ENCODE assay signal across 8 cellular contexts in the genomic region with DNA sequence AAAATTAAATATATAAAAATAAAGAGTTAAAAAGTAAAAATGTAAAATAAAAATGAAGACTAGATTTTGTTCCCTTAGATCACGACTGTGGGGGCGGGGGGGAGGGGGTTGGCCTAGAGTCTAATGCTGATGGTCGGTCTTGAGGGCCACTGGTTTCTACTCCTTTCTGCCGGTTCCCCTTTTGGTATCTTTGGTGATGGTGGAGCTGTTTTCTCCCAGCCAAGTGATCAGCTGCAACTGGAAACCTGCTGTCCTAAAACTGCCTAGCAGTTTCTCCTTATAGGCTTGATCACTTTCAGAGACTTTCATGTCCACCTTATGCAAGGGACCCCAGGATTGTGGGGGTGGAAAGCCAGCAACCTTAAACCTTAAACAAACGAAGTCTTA. TPM values are rescaled to one million over a fixed set of nuclear protein-coding genes. Genes with fewer than 3 reads are reported as not detected.
DNase-seq lines count a peak whose midpoint lies in the region; ATAC-seq, FAIRE-seq and TF ChIP-seq lines count a peak whose summit lies in the region.

No MANE protein-coding gene starts in this region.

- CTCF ChIA-PET in A673 (lab: Charles Lee) = no interaction called here

- intact Hi-C loops in A673 (cut with micrococcal nuclease; ENCODE audit: unreplicated experiment) = no loop called here
- intact Hi-C loops in ovary (cut with DNase I) = loop anchor here (5.0 to 10.0 kb wide), 5 partner anchors 70 to 110 kb away; a partner anchor contains a TSS

- no peak for FAIRE-seq in GM12892 (lab: Jason Lieb, UNC)

- 11 to 14% (median 12%) methylated on average over 5 of the region's 5 CpGs for WGBS in ovary, 3 donors

- BruUV-seq in A673 (replicated peaks; lab: Mats Ljungman, UMichigan) = no TSS peak

- H3K27me3 ChIP-seq in A673 (replicated peaks; ENCODE audit: insufficient read depth, low read depth, low read length, poor library complexity) (no peaks in the 10 kb centered on the region), ovary (no peaks in the 10 kb centered on the region)

- POLR2A ChIA-PET in A673 (lab: Charles Lee; ENCODE audit: low non-redundant PET) = no interaction called here

- H3K4me3 ChIP-seq in A673 (ENCODE audit: low read depth, low read length, poor library complexity, severe bottlenecking) = peak overlapping the region; percentile 99
- H3K4me3 ChIP-seq in epithelial cell of esophagus (ENCODE audit: low read length) = peak overlapping the region; percentile 97
- H3K4me3 ChIP-seq in ovary = peak overlapping the region; percentile 87

- H3K27ac ChIP-seq in A673 (ENCODE audit: low read depth, low read length, poor library complexity, severe bottlenecking) (no peak overlapping the region), ovary (no peak overlapping the region)

- H3K36me3 ChIP-seq in A673 (ENCODE audit: insufficient read depth, low read length, poor library complexity, severe bottlenecking) (peaks cover 15% of the 10 kb centered on the region), ovary (no peaks in the 10 kb centered on the region)

- ATAC-seq in GM19395 (IDR thresholded peaks at IDR 0.05; ENCODE audit: unreplicated experiment) = no peak

- H3K9me3 ChIP-seq in A673 (ENCODE audit: low read depth, low read length, poor library complexity, severe bottlenecking) (no peaks in the 10 kb centered on the region), ovary (no peaks in the 10 kb centered on the region)

- TF ChIP-seq POLR2A in GM12892 (IDR thresholded peaks at IDR 0.05; ENCODE audit: low read depth, low read length) = no peak
- TF ChIP-seq POLR2A in ovary (IDR thresholded peaks at IDR 0.05) = no peak

- TF ChIP-seq CTCF in A673 (conservative IDR thresholded peaks at IDR 0.05; ENCODE audit: low read depth, low read length) (no peak), epithelial cell of esophagus (IDR thresholded peaks at IDR 0.05; ENCODE audit: insufficient read depth, low read depth, low read length, missing control alignments) (no peak), ovary (IDR thresholded peaks at IDR 0.05) (no peak)

- DNase-seq in A673 (ENCODE audit: low spot score) (no peak), GM12892 (ENCODE audit: insufficient read length) (peak; percentile 28), RKO (ENCODE audit: low spot score) (peak; percentile 40), epithelial cell of esophagus (ENCODE audit: low read depth) (no peak), ovary (no peak), NCI-H2029 (lab: John Stamatoyannopoulos, UW) (no peak)
- DNase-seq in activated naive CD4-positive, alpha-beta T cell treated with Interleukin-2 at 50 U/mL for 16 hours = no peak

- no peak for TF ChIP-seq EP300 in ovary (IDR thresholded peaks at IDR 0.05)

- peaks cover 7% of the 10 kb centered on the region for H3K4me1 ChIP-seq in A673 (ENCODE audit: insufficient read depth, low read length, poor library complexity, severe bottlenecking)
- peaks cover 1% of the 10 kb centered on the region for H3K4me1 ChIP-seq in ovary (ENCODE audit: insufficient read depth)

RNA-seq across cellular contexts. Expression of a gene that starts 1.1 kb away (rescaled TPM):
- total RNA-seq in A673 (2021) (32.0 and 32.4 TPM in 2 replicates), ovary (10 to 100 TPM in 3 of 7 donors, 1 to 10 TPM in 4; 4.4 to 13.5 (median 9.8) TPM)
- 6.5 TPM for polyA plus RNA-seq in GM12892 (2012; ENCODE audit: missing spikeins)
- polyA plus RNA-seq in ovary = 1 to 10 TPM; 6.5 to 6.6 TPM

RNA-seq across cellular contexts. Expression of a gene that starts 1.5 kb away (rescaled TPM):
- 102 and 111 TPM in 2 replicates for total RNA-seq in A673 (2021)
- 61.9 TPM for polyA plus RNA-seq in GM12892 (2012; ENCODE audit: missing spikeins)
- total RNA-seq in ovary = 10 to 100 TPM; 34.7 to 52.1 (median 40.7) TPM
- polyA plus RNA-seq in ovary = 10 to 100 TPM; 33.5 to 33.8 TPM

Comparison
In these comparisons a context has a peak if more than half of its experiments do, and no peak if none do; other contexts are left out.
1. DNase-seq: peak in GM12892 (single experiment) and RKO (single experiment); none in A673 (single experiment), epithelial cell of esophagus (single experiment), ovary (0 of 5), NCI-H2029 (single experiment) and activated naive CD4-positive, alpha-beta T cell treated with Interleukin-2 at 50 U/mL for 16 hours (single experiment).
2. Peak in every context shown above with its lines, with median percentiles within 50 percentile points of each other: H3K4me3 ChIP-seq.